In the genomic region with DNA sequence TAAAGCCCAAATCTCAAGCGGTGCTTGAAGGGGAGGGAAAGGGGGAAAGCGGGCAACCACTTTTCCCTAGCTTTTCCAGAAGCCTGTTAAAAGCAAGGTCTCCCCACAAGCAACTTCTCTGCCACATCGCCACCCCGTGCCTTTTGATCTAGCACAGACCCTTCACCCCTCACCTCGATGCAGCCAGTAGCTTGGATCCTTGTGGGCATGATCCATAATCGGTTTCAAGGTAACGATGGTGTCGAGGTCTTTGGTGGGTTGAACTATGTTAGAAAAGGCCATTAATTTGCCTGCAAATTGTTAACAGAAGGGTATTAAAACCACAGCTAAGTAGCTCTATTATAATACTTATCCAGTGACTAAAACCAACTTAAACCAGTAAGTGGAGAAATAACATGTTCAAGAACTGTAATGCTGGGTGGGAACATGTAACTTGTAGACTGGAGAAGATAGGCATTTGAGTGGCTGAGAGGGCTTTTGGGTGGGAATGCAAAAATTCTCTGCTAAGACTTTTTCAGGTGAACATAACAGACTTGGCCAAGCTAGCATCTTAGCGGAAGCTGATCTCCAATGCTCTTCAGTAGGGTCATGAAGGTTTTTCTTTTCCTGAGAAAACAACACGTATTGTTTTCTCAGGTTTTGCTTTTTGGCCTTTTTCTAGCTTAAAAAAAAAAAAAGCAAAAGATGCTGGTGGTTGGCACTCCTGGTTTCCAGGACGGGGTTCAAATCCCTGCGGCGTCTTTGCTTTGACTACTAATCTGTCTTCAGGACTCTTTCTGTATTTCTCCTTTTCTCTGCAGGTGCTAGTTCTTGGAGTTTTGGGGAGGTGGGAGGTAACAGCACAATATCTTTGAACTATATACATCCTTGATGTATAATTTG, we compare ENCODE assay signal across 1 cellular context.
TF ChIP-seq lines count a peak whose summit lies in the region.

No MANE protein-coding gene starts in this region.

TF ChIP-seq in K562, 482 proteins besides CTCF, POLR2A, EP300 and RAD21 (continued from another document):
- TF ChIP-seq, protein P1, sequence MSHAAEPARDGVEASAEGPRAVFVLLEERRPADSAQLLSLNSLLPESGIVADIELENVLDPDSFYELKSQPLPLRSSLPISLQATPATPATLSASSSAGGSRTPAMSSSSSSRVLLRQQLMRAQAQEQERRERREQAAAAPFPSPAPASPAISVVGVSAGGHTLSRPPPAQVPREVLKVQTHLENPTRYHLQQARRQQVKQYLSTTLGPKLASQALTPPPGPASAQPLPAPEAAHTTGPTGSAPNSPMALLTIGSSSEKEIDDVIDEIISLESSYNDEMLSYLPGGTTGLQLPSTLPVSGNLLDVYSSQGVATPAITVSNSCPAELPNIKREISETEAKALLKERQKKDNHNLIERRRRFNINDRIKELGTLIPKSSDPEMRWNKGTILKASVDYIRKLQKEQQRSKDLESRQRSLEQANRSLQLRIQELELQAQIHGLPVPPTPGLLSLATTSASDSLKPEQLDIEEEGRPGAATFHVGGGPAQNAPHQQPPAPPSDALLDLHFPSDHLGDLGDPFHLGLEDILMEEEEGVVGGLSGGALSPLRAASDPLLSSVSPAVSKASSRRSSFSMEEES (CRISPR knock-in tag; IDR thresholded peaks at IDR 0.05) = peak; percentile 3; the same call in 1 of the 2 replicates
- TF ChIP-seq ZNF354B (CRISPR knock-in tag; IDR thresholded peaks at IDR 0.05) = peak; percentile 50; the same call in 1 of the 2 replicates
- TF ChIP-seq THRAP3 (IDR thresholded peaks at IDR 0.05; ENCODE audit: borderline replicate concordance) = peak; percentile 18; the same call in 1 of the 2 replicates
- peak; percentile 80; the same call in 1 of the 2 replicates for TF ChIP-seq RBM17 (IDR thresholded peaks at IDR 0.05; ENCODE audit: borderline replicate concordance, low read depth, low read length)
- TF ChIP-seq ERF (CRISPR knock-in tag; IDR thresholded peaks at IDR 0.05) = peak; percentile 65; the same call in 1 of the 2 replicates
- peak; percentile 74; the same call in 1 of the 2 replicates for TF ChIP-seq PHTF2 (CRISPR knock-in tag; IDR thresholded peaks at IDR 0.05)
- peak; percentile 89 for TF ChIP-seq OTX1 (CRISPR knock-in tag; IDR thresholded peaks at IDR 0.05)
- peak; percentile 95; the same call in 1 of the 2 replicates for TF ChIP-seq ILF3 (IDR thresholded peaks at IDR 0.05; ENCODE audit: borderline replicate concordance)
- TF ChIP-seq ZBTB8A (IDR thresholded peaks at IDR 0.05; ENCODE audit: partially characterized antibody) = no peak
- TF ChIP-seq ZNF324 (CRISPR knock-in tag; IDR thresholded peaks at IDR 0.05) = peak; percentile 60
